13 cellular contexts compared by ENCODE assay signal in the genomic region with DNA sequence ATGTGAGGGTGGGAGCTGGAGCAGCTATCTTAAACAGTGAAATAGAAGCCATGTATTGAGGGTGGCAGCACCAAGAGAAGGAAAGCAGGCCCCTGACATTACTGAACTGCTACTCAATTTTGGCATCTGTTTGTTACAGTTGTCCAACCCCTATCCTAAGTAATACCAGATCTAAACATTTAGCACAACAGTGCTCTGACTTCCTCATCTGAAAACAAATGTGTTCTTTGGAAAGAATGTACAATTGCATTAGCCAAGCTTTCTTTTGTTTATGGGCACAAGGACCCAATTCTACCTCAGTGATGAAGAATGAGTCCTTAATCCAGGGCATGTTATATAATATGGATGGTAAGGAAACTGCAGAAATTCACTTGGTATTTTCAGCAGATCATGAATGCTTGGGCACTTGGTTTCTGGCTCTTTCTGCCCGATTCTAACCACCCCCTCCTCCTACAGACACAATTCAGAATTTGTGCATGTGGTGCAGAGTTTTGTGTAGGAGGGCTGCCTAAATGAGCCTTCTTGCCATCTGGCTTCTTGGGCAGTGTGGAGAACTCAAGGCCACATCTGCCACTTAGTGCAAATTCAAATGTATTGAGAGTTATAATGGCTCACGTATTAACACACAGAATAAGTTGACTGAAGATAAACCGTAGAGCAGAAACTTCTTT. TPM values are rescaled to one million over a fixed set of nuclear protein-coding genes. Genes with fewer than 3 reads are reported as not detected.
DNase-seq lines count a peak whose midpoint lies in the region; ATAC-seq, FAIRE-seq and TF ChIP-seq lines count a peak whose summit lies in the region.
"Had no signal": no experiment of that assay in that cellular context is flagged by ENCODE, and none has a peak within 500 bp of the region (broad histone marks: within the 10 kb centered on the region; RNA-seq: fewer than 3 reads in every experiment).

No MANE protein-coding gene starts in this region.

- no peak for TF ChIP-seq RAD21 in GM12878 (IDR thresholded peaks at IDR 0.05; ENCODE audit: insufficient read depth, low read depth, low read length)

- H3K9ac ChIP-seq in GM12878 (ENCODE audit: control insufficient read depth, insufficient read depth, low read length), result no peak overlapping the region

- H2AFZ ChIP-seq in GM12878 (ENCODE audit: control insufficient read depth, low read depth, low read length), result no peak overlapping the region

- H3K4me1 Mint-ChIP-seq in activated naive CD4-positive, alpha-beta T cell treated with anti-CD3 and anti-CD28 coated beads for 36 hours (ENCODE audit: low read depth), result peaks cover 31% of the 10 kb centered on the region
- H3K4me1 Mint-ChIP-seq in mesothelial cell of epicardium, result peaks cover 31% of the 10 kb centered on the region

- TF ChIP-seq EP300 in GM12878 (IDR thresholded peaks at IDR 0.05; ENCODE audit: borderline replicate concordance in 1 of 2, control insufficient read depth in 1 of 2, low read depth in 2 of 2, low read length in 2 of 2), result no peak

- ATAC-seq in GM12878 (0 out of 3 replicates have a peak, but pooled peaks have one; percentile 8), GM21723 (IDR thresholded peaks at IDR 0.05; ENCODE audit: unreplicated experiment) (no peak)
- ATAC-seq: esophagus mucosa had no signal

- peaks cover 7% of the 10 kb centered on the region; the same call in 1 of the 2 replicates for H3K4me1 ChIP-seq in GM12878 (ENCODE audit: control insufficient read depth, insufficient read depth, low read length)
- H3K4me1 ChIP-seq in tibial artery, result peaks cover 0 to 81% (median 59%) of the 10 kb centered on the region in 4 donors
- peaks cover 13% of the 10 kb centered on the region for H3K4me1 ChIP-seq in BE2C

- 36% methylated on average over 3 of the region's 3 CpGs for WGBS in GM12878 (ENCODE audit: insufficient coverage, insufficient replicate concordance, low lambda C conversion rate, missing lambda C conversion rate)

- H4K20me1 ChIP-seq in GM12878 (ENCODE audit: control insufficient read depth, insufficient read depth), result no peaks in the 10 kb centered on the region

- no peak for DNase-seq in activated naive CD4-positive, alpha-beta T cell treated with anti-CD3 and anti-CD28 coated beads for 36 hours
- DNase-seq in activated naive CD4-positive, alpha-beta T cell treated with Interleukin-2 at 50 U/mL for 16 hours, result no peak
- DNase-seq in GM12878 (ENCODE audit: low read depth, low spot score) (no peak), mesothelial cell of epicardium (ENCODE audit: low spot score in 2 of 2, unreplicated experiment in 2 of 2) (no peak), tibial artery (no peak), BE2C (no peak), NCI-H2196 (lab: John Stamatoyannopoulos, UW; ENCODE audit: unreplicated experiment) (no peak)
- DNase-seq: activated CD4-positive, CD25-positive, alpha-beta regulatory T cell treated with anti-CD3 and anti-CD28 coated beads, Interleukin-2, amount 50 U/mL, for 72 hours; NCI-H1436; RPMI8226 had no signal

- H3K36me3 Mint-ChIP-seq in activated naive CD4-positive, alpha-beta T cell treated with anti-CD3 and anti-CD28 coated beads for 36 hours (ENCODE audit: low read depth), result no peaks in the 10 kb centered on the region
- H3K36me3 Mint-ChIP-seq in mesothelial cell of epicardium, result peaks cover 5% of the 10 kb centered on the region

- H3K27ac Mint-ChIP-seq in activated naive CD4-positive, alpha-beta T cell treated with anti-CD3 and anti-CD28 coated beads for 36 hours, result peak overlapping the region; percentile 30
- peak overlapping the region; percentile 34 for H3K27ac Mint-ChIP-seq in mesothelial cell of epicardium

- H3K27me3 ChIP-seq in GM12878 (replicated peaks in 1 of 2; ENCODE audit: control insufficient read depth in 2 of 2, insufficient read depth in 2 of 2, low read length in 1 of 2) (no peaks in the 10 kb centered on the region), tibial artery (no peaks in the 10 kb centered on the region), BE2C (no peaks in the 10 kb centered on the region)
- H3K27me3 ChIP-seq: adrenal gland had no signal

- 0 out of 4 replicates have a peak, but pooled peaks cover 0 to 2% of the 10 kb centered on the region in 2 experiments for H3K36me3 ChIP-seq in GM12878 (ENCODE audit: control insufficient read depth in 2 of 2, insufficient read depth in 2 of 2, low read length in 1 of 2)
- H3K36me3 ChIP-seq in tibial artery, result no peaks in the 10 kb centered on the region
- H3K36me3 ChIP-seq in BE2C, result no peaks in the 10 kb centered on the region
- H3K36me3 ChIP-seq: adrenal gland had no signal

- CTCF ChIA-PET in activated naive CD4-positive, alpha-beta T cell treated with anti-CD3 and anti-CD28 coated beads for 36 hours (lab: Charles Lee), result no interaction called here
- CTCF ChIA-PET in GM12878 (lab: Yijun Ruan, JAX), result interaction anchor here (0.7 to 8.8 kb wide), 6 partner anchors 10 to 518 kb away, joined by 3 to 63 read pairs (median 4); no protein-coding TSS in a partner anchor

- POLR2A ChIA-PET in GM12878 (lab: Charles Lee), result no interaction called here

- peaks cover 13% of the 10 kb centered on the region for H3K79me2 ChIP-seq in GM12878 (ENCODE audit: control insufficient read depth, insufficient read depth, low read length)

- no peak for FAIRE-seq in GM12878 (lab: Jason Lieb, UNC)

- intact Hi-C loops in activated naive CD4-positive, alpha-beta T cell treated with anti-CD3 and anti-CD28 coated beads for 36 hours (cut with micrococcal nuclease), result no loop called here
- intact Hi-C loops in GM12878 (cut with micrococcal nuclease; ENCODE audit: unreplicated experiment) (no loop called here), tibial artery (cut with DNase I; ENCODE audit: low total_unique reads) (no loop called here)

- SMC1A ChIA-PET in GM12878 (lab: Charles Lee; ENCODE audit: uncharacterized antibody, unreplicated experiment), result interaction anchor here (0.7 to 1.7 kb wide), 4 partner anchors 9 to 54 kb away, joined by 3 to 5 read pairs (median 4); no protein-coding TSS in a partner anchor

- TF ChIP-seq CTCF in GM12878 (IDR thresholded peaks at IDR 0.05 in 2 of 3, conservative IDR thresholded peaks at IDR 0.05 in 1 of 3; ENCODE audit: control insufficient read depth in 2 of 3, extremely low read depth in 1 of 3, insufficient read depth in 1 of 3, low read depth in 3 of 3, low read length in 3 of 3) (no peak), mesothelial cell of epicardium (IDR thresholded peaks at IDR 0.05; ENCODE audit: unreplicated experiment) (no peak), tibial artery (IDR thresholded peaks at IDR 0.05) (no peak), BE2C (IDR thresholded peaks at IDR 0.05; ENCODE audit: low read depth, low read length) (no peak)

- no peak for TF ChIP-seq POLR2A in GM12878 (IDR thresholded peaks at IDR 0.05; ENCODE audit: low read depth, low read length)

- no peaks in the 10 kb centered on the region for H3K27me3 Mint-ChIP-seq in activated naive CD4-positive, alpha-beta T cell treated with anti-CD3 and anti-CD28 coated beads for 36 hours (ENCODE audit: low read depth)
- H3K27me3 Mint-ChIP-seq in mesothelial cell of epicardium (ENCODE audit: low read depth), result no peaks in the 10 kb centered on the region

- no peak overlapping the region for H3K4me3 Mint-ChIP-seq in activated naive CD4-positive, alpha-beta T cell treated with anti-CD3 and anti-CD28 coated beads for 36 hours
- no peak overlapping the region for H3K4me3 Mint-ChIP-seq in mesothelial cell of epicardium

- RAD21 ChIA-PET in GM12878 (lab: Charles Lee; ENCODE audit: unreplicated experiment), result interaction anchor here (1.0 to 1.7 kb wide), 3 partner anchors 20 to 48 kb away, joined by 3 to 4 read pairs (median 3); no protein-coding TSS in a partner anchor

- H3K4me3 ChIP-seq in GM12878 (no peak overlapping the region), tibial artery (no peak overlapping the region), BE2C (ENCODE audit: low read depth, low read length) (no peak overlapping the region)
- H3K4me3 ChIP-seq: adrenal gland had no signal

- in situ Hi-C loops in GM12878 (cut with MboI), result no loop called here

- H3K4me2 ChIP-seq in GM12878 (ENCODE audit: control insufficient read depth, insufficient read depth), result no peak overlapping the region

- BruUV-seq in GM12878 (replicated peaks; lab: Mats Ljungman, UMichigan), result no TSS peak

- no peaks in the 10 kb centered on the region for H3K9me3 Mint-ChIP-seq in activated naive CD4-positive, alpha-beta T cell treated with anti-CD3 and anti-CD28 coated beads for 36 hours
- no peaks in the 10 kb centered on the region for H3K9me3 Mint-ChIP-seq in mesothelial cell of epicardium

- H3K27ac ChIP-seq in GM12878 (ENCODE audit: control insufficient read depth, insufficient read depth) (no peak overlapping the region), tibial artery (peak overlapping the region; percentile 66 to 90)

- H3K9me3 ChIP-seq in GM12878 (replicated peaks; ENCODE audit: control insufficient read depth, insufficient read depth, low read length) (no peaks in the 10 kb centered on the region), tibial artery (no peaks in the 10 kb centered on the region), BE2C (no peaks in the 10 kb centered on the region)
- H3K9me3 ChIP-seq: adrenal gland had no signal

RNA-seq across cellular contexts. Expression of a gene that starts 36.9 kb away (rescaled TPM):
- total RNA-seq in activated naive CD4-positive, alpha-beta T cell treated with anti-CD3 and anti-CD28 coated beads for 36 hours, result 10 to 100 TPM; 63.3 to 63.4 TPM
- total RNA-seq in GM12878 (2013; cell fraction: nucleolus; rRNA removed), result 543 and 556 TPM in 2 replicates
- total RNA-seq in GM12878 (2014; rRNA removed) (34.1 and 39.9 TPM in 2 replicates), GM12878 (2014; rRNA removed; fragmentation: Illumina TruSeq; extraction: Trizol) (34.4 and 36.9 TPM in 2 replicates), GM12878 (2021) (48.1 and 52.7 TPM in 2 replicates), mesothelial cell of epicardium (102 to 109 TPM (median 109 TPM) in 3 replicates)
- polyA plus RNA-seq in GM12878 (2011; ENCODE audit: low read depth), result 31.8 TPM
- polyA plus RNA-seq in GM12878 (2011; rRNA removed) (15.1 and 15.6 TPM in 2 replicates), GM12878 (2014; fragmentation: Illumina TruSeq; extraction: Trizol) (34.1 and 48.6 TPM in 2 replicates), GM12878 (2014; fragmentation: Nextera tagmentation; extraction: Ambion mirVana) (10 to 100 TPM; 13.2 to 16.0 TPM), GM12878 (2014; rRNA removed) (15.5 and 18.7 TPM in 2 replicates), GM12878 (2016; fragmentation: Nextera tagmentation; extraction: Ambion mirVana) (10 to 100 TPM; 66.2 to 68.1 TPM)
- 12.7 and 30.2 TPM in 2 replicates for polyA plus RNA-seq in GM12878 (2011; cell fraction: cytosol; rRNA removed)
- 59.7 and 78.0 TPM in 2 replicates for polyA plus RNA-seq in GM12878 (2011; cell fraction: nucleus; rRNA removed)
- 37.8 and 37.9 TPM in 2 replicates for polyA plus RNA-seq in GM12878 (2012)
- polyA minus RNA-seq in GM12878 (2011; rRNA and poly(A)+ RNA removed), result 97.8 and 117 TPM in 2 replicates
- polyA minus RNA-seq in GM12878 (2011; cell fraction: cytosol; rRNA and poly(A)+ RNA removed), result 26.5 and 28.8 TPM in 2 replicates
- polyA minus RNA-seq in GM12878 (2011; cell fraction: nucleus; rRNA and poly(A)+ RNA removed), result 140 and 180 TPM in 2 replicates
- 41.2 TPM for polyA plus RNA-seq in BE2C (2012; ENCODE audit: insufficient read depth, insufficient read length, low read depth)
